In genomic region chr9:34010979-34011378, GRCh38 we compare ENCODE assay signal across 10 cellular contexts. TPM values are rescaled to one million over a fixed set of nuclear protein-coding genes. Genes with fewer than 3 reads are reported as not detected.
DNase-seq lines count a peak whose midpoint lies in the region; ATAC-seq and TF ChIP-seq lines count a peak whose summit lies in the region.
"Had no signal": no experiment of that assay in that cellular context is flagged by ENCODE, and none has a peak within 500 bp of the region (broad histone marks: within the 10 kb centered on the region; RNA-seq: fewer than 3 reads in every experiment).

No MANE protein-coding gene starts in this region.

- H3K36me3 ChIP-seq in heart left ventricle = peaks cover 0 to 66% (median 37%) of the 10 kb centered on the region in 9 donors
- H3K36me3 ChIP-seq in endodermal cell (ENCODE audit: control insufficient read depth, insufficient read depth, low read length) = peaks cover 95% of the 10 kb centered on the region
- H3K36me3 ChIP-seq in spleen = peaks cover 0 to 79% (median 25%) of the 10 kb centered on the region in 6 donors

- H3K4me1 ChIP-seq in heart left ventricle (no peaks in the 10 kb centered on the region), right cardiac atrium (ENCODE audit: control insufficient read depth, insufficient read depth, low read length) (no peaks in the 10 kb centered on the region), endodermal cell (ENCODE audit: control insufficient read depth, insufficient read depth, low read length) (peaks cover 2% of the 10 kb centered on the region), spleen (no peaks in the 10 kb centered on the region)

- H3K9ac ChIP-seq in endodermal cell (ENCODE audit: extremely low read depth, low read length, poor library complexity, severe bottlenecking) = no peak overlapping the region

- no peak for TF ChIP-seq POLR2A in heart left ventricle (IDR thresholded peaks at IDR 0.05)
- TF ChIP-seq POLR2A in spleen (IDR thresholded peaks at IDR 0.05) = no peak

- no peak overlapping the region for H3K27ac Mint-ChIP-seq in endodermal cell
- H3K27ac Mint-ChIP-seq: T-helper 2 cell treated with Interferon-gamma antibody and Interleukin-4, amounts not matched to agents 5 μg/mL and 100 μg/mL, for 36 hours had no signal

- H3K27me3 ChIP-seq in heart left ventricle (no peaks in the 10 kb centered on the region), right cardiac atrium (ENCODE audit: control insufficient read depth, insufficient read depth) (no peaks in the 10 kb centered on the region), endodermal cell (ENCODE audit: control insufficient read depth, insufficient read depth, low read length, poor library complexity, severe bottlenecking) (no peaks in the 10 kb centered on the region), spleen (replicated peaks in 1 of 7) (no peaks in the 10 kb centered on the region)

- H3K4me3 ChIP-seq in heart left ventricle = no peak overlapping the region
- H3K4me3 ChIP-seq in right cardiac atrium (ENCODE audit: low read length) = no peak overlapping the region
- no peak overlapping the region for H3K4me3 ChIP-seq in endodermal cell (ENCODE audit: low read length)
- H3K4me3 ChIP-seq in spleen = no peak overlapping the region

- ATAC-seq in heart left ventricle = no peak
- no peak for ATAC-seq in right cardiac atrium
- ATAC-seq in HG03432 (IDR thresholded peaks at IDR 0.05; ENCODE audit: unreplicated experiment) = no peak
- ATAC-seq in HG02588 (IDR thresholded peaks at IDR 0.05; ENCODE audit: unreplicated experiment) = no peak

- H3K9me3 ChIP-seq in heart left ventricle (no peaks in the 10 kb centered on the region), right cardiac atrium (ENCODE audit: control insufficient read depth, low read length) (no peaks in the 10 kb centered on the region), endodermal cell (ENCODE audit: control insufficient read depth, low read length) (no peaks in the 10 kb centered on the region), spleen (no peaks in the 10 kb centered on the region)

- H3K36me3 Mint-ChIP-seq in endodermal cell (ENCODE audit: low read depth) = peaks cover 55% of the 10 kb centered on the region

- H3K4me1 Mint-ChIP-seq in endodermal cell = peaks cover 4% of the 10 kb centered on the region

- TF ChIP-seq CTCF in heart left ventricle (IDR thresholded peaks at IDR 0.05) (peak in 9 of 12 donors; percentile 16 to 42 (median 40)), endodermal cell (conservative IDR thresholded peaks at IDR 0.05) (peak; percentile 51), spleen (IDR thresholded peaks at IDR 0.05 in 8 of 11, conservative IDR thresholded peaks at IDR 0.05 in 3 of 11) (peak in 6 of 11 experiments; percentile 18 to 35 (median 29))

- intact Hi-C loops in heart left ventricle (cut with DNase I) = loop anchor here in 6 of 10 donors (1.0 to 10.0 kb wide), 4 partner anchors 61 to 244 kb away; no protein-coding TSS in a partner anchor
- intact Hi-C loops in right cardiac atrium (cut with DNase I) = loop anchor here in 2 of 4 donors (5.0 to 10.0 kb wide), 2 partner anchors 61 to 244 kb away; no protein-coding TSS in a partner anchor
- intact Hi-C loops in spleen (cut with DNase I; ENCODE audit: low total_unique reads) = loop anchor here (10.0 kb wide), 1 partner anchor 54 kb away; no protein-coding TSS in a partner anchor

- H3K9me3 Mint-ChIP-seq in endodermal cell = no peaks in the 10 kb centered on the region
- H3K9me3 Mint-ChIP-seq: T-helper 2 cell treated with Interferon-gamma antibody and Interleukin-4, amounts not matched to agents 5 μg/mL and 100 μg/mL, for 36 hours had no signal

- H3K27ac ChIP-seq in heart left ventricle (no peak overlapping the region), right cardiac atrium (ENCODE audit: low read length) (no peak overlapping the region), endodermal cell (ENCODE audit: low read depth, low read length) (no peak overlapping the region), spleen (no peak overlapping the region)

- no peaks in the 10 kb centered on the region for H3K27me3 Mint-ChIP-seq in endodermal cell (ENCODE audit: insufficient read depth)

- DNase-seq in heart left ventricle (no peak), right cardiac atrium (no peak), NCI-H1694 (lab: John Stamatoyannopoulos, UW) (peak; percentile 55), endodermal cell (no peak), spleen (no peak), HPDE6-E6E7 (ENCODE audit: extremely low spot score) (no peak)
- DNase-seq: stimulated activated CD4-positive, alpha-beta T cell treated with anti-CD3 and anti-CD28 coated beads, Interleukin-2, amount 100 ng/mL, for 24 hours had no signal

- 79 to 87% (median 81%) methylated on average over 4 of the region's 4 CpGs for WGBS in heart left ventricle, 4 donors
- 78% methylated on average over 4 of the region's 4 CpGs for WGBS in right cardiac atrium
- WGBS in endodermal cell (ENCODE audit: insufficient coverage in 1 of 2, insufficient read length in 1 of 2), 2 experiments = 86 to 92% methylated on average over 1 to 4 of the region's 4 CpGs
- WGBS in spleen, 5 donors = 80 to 91% (median 88%) methylated on average over 4 of the region's 4 CpGs

- H3K4me3 Mint-ChIP-seq in endodermal cell = no peak overlapping the region
- H3K4me3 Mint-ChIP-seq: T-helper 2 cell treated with Interferon-gamma antibody and Interleukin-4, amounts not matched to agents 5 μg/mL and 100 μg/mL, for 36 hours had no signal

RNA-seq across cellular contexts. Expression of gene UBAP2, which starts 37.7 kb away (rescaled TPM):
- total RNA-seq in heart left ventricle (10 to 100 TPM; 22.6 to 36.2 (median 30.7) TPM), right cardiac atrium (10 to 100 TPM; 22.2 to 27.7 (median 26.6) TPM), endodermal cell (10 to 100 TPM; 60.9 to 82.1 TPM), spleen (10 to 100 TPM; 20.2 to 30.8 (median 24.7) TPM)
- polyA plus RNA-seq in heart left ventricle (10 to 100 TPM; 12.9 to 15.2 TPM), right cardiac atrium (10.2 TPM), spleen (1 to 10 TPM; 7.0 to 8.8 (median 7.3) TPM)
- polyA plus RNA-seq in endodermal cell (2013, experiment 1 of 2) = 49.7 TPM
- polyA plus RNA-seq in endodermal cell (2013, experiment 2 of 2) = 49.8 TPM
